Comparison of ENCODE assay signal across 32 cellular contexts in genomic region chr2:79171348-79171958, GRCh38. TPM values are rescaled to one million over a fixed set of nuclear protein-coding genes. Genes with fewer than 3 reads are reported as not detected.
DNase-seq lines count a peak whose midpoint lies in the region; ATAC-seq, FAIRE-seq and TF ChIP-seq lines count a peak whose summit lies in the region.
"Had no signal": no experiment of that assay in that cellular context is flagged by ENCODE, and none has a peak within 500 bp of the region (broad histone marks: within the 10 kb centered on the region; RNA-seq: fewer than 3 reads in every experiment).

No MANE protein-coding gene starts in this region.

- H3K27me3 ChIP-seq in K562 (ENCODE audit: control insufficient read depth in 2 of 2, insufficient read depth in 2 of 2, low read length in 2 of 2) (no peaks in the 10 kb centered on the region), tibial nerve (no peaks in the 10 kb centered on the region)
- H3K27me3 ChIP-seq: BE2C, BLaER1 had no signal

- no peak for FAIRE-seq in A549 (lab: Jason Lieb, UNC)
- no peak for FAIRE-seq in K562 (lab: Jason Lieb, UNC)
- FAIRE-seq: GM12878, GM12892, GM19239 had no signal

- no peaks in the 10 kb centered on the region for H3K79me2 ChIP-seq in K562 (ENCODE audit: control insufficient read depth, insufficient read depth, low read length)

- in situ Hi-C loops in K562 (cut with MboI): no loop called here

- TF ChIP-seq EP300 in A549 (IDR thresholded peaks at IDR 0.05): no peak
- no peak for TF ChIP-seq EP300 in K562 (IDR thresholded peaks at IDR 0.05; ENCODE audit: low read length)
- no peak for TF ChIP-seq EP300 in tibial nerve (IDR thresholded peaks at IDR 0.05)

- ATAC-seq in A549: no peak
- no peak for ATAC-seq in K562
- ATAC-seq in GM21723 (IDR thresholded peaks at IDR 0.05; ENCODE audit: unreplicated experiment): no peak
- ATAC-seq in GM19455 (IDR thresholded peaks at IDR 0.05; ENCODE audit: unreplicated experiment): no peak
- ATAC-seq: GM12878 had no signal

- H3K36me3 ChIP-seq in K562 (ENCODE audit: control insufficient read depth, insufficient read depth, low read length) (no peaks in the 10 kb centered on the region), tibial nerve (no peaks in the 10 kb centered on the region)
- H3K36me3 ChIP-seq: BE2C, BLaER1 had no signal

- no peak for TF ChIP-seq POLR2A in A549 (IDR thresholded peaks at IDR 0.05; ENCODE audit: low read length)
- no peak for TF ChIP-seq POLR2A in K562 (conservative IDR thresholded peaks at IDR 0.05)
- TF ChIP-seq POLR2A in tibial nerve (IDR thresholded peaks at IDR 0.05): no peak

- H3K9me3 ChIP-seq in A549 (0 out of 3 replicates have a peak, but pooled peaks cover 5% of the 10 kb centered on the region), K562 (replicated peaks; ENCODE audit: control insufficient read depth, insufficient read depth, low read depth, low read length) (no peaks in the 10 kb centered on the region), tibial nerve (no peaks in the 10 kb centered on the region)
- H3K9me3 ChIP-seq: BE2C, BLaER1 had no signal

- no peak overlapping the region for H3K9ac ChIP-seq in K562 (ENCODE audit: insufficient read depth in 1 of 2, low read depth in 2 of 2, low read length in 2 of 2)
- H3K9ac ChIP-seq: BLaER1 had no signal

- DNase-seq in A549 (ENCODE audit: low read depth in 1 of 2, low spot score in 1 of 2) (no peak), LNCaP clone FGC (ENCODE audit: low read depth) (peak; percentile 61), K562 (ENCODE audit: extremely low read depth in 1 of 4, low spot score in 3 of 4) (no peak), kidney tubule cell (ENCODE audit: low spot score) (no peak), tibial nerve (ENCODE audit: low spot score in 2 of 2) (no peak)
- DNase-seq: ACHN; BE2C; C1 segment of cervical spinal cord; CD4-positive, alpha-beta memory T cell; CD4-positive, CD25-positive, alpha-beta regulatory T cell; CD8-positive, alpha-beta memory T cell; COR-L47; DMS 273 treated with DMSO at 0.1 percent for 48 hours; DMS153; DMS53; DMS79; DND-41; EL; GDM1 had no signal

- H3K4me3 ChIP-seq in A549 (no peak overlapping the region), LNCaP clone FGC (ENCODE audit: low read depth, low read length) (no peak overlapping the region), K562 (no peak overlapping the region), tibial nerve (no peak overlapping the region)
- H3K4me3 ChIP-seq: BLaER1, GM12878 had no signal

- intact Hi-C loops in K562 (cut with micrococcal nuclease): no loop called here

- TF ChIP-seq CTCF in 22Rv1 (IDR thresholded peaks at IDR 0.05): no peak
- TF ChIP-seq CTCF in A549 (IDR thresholded peaks at IDR 0.05): no peak
- no peak for TF ChIP-seq CTCF in LNCaP clone FGC (IDR thresholded peaks at IDR 0.05; ENCODE audit: control insufficient read depth, extremely low read depth, insufficient read depth)
- TF ChIP-seq CTCF in K562 (IDR thresholded peaks at IDR 0.05 in 2 of 3, conservative IDR thresholded peaks at IDR 0.05 in 1 of 3; ENCODE audit: insufficient read depth in 2 of 3, low read depth in 1 of 3, low read length in 3 of 3): no peak
- TF ChIP-seq CTCF in tibial nerve (IDR thresholded peaks at IDR 0.05): no peak

- POLR2A ChIA-PET in A549 (lab: Yijun Ruan, JAX) (no interaction called here), K562 (lab: Yijun Ruan, JAX) (no interaction called here)

- no peaks in the 10 kb centered on the region for H3K9me1 ChIP-seq in K562 (ENCODE audit: control insufficient read depth, insufficient read depth, low read length)

- no TSS peak for BruUV-seq in K562 (replicated peaks; lab: Mats Ljungman, UMichigan)

- no peak for TF ChIP-seq RAD21 in A549 (conservative IDR thresholded peaks at IDR 0.05 in 1 of 2, IDR thresholded peaks at IDR 0.05 in 1 of 2)
- no peak for TF ChIP-seq RAD21 in K562 (CRISPR knock-in tag; conservative IDR thresholded peaks at IDR 0.05 in 1 of 2, IDR thresholded peaks at IDR 0.05 in 1 of 2)

- H4K20me1 ChIP-seq in K562 (replicated peaks; ENCODE audit: control insufficient read depth, insufficient read depth, low read length): no peaks in the 10 kb centered on the region
- H4K20me1 ChIP-seq: BLaER1 had no signal

- CTCF ChIA-PET in A549 (lab: Yijun Ruan, JAX): no interaction called here
- CTCF ChIA-PET in K562 (lab: Yijun Ruan, JAX; ENCODE audit: low intra/inter-chr PET ratio): no interaction called here

- no peaks in the 10 kb centered on the region for H3K4me1 ChIP-seq in A549
- no peaks in the 10 kb centered on the region for H3K4me1 ChIP-seq in K562 (replicated peaks in 1 of 2; ENCODE audit: control insufficient read depth in 2 of 2, insufficient read depth in 2 of 2, low read length in 2 of 2)
- no peaks in the 10 kb centered on the region for H3K4me1 ChIP-seq in tibial nerve
- H3K4me1 ChIP-seq: BE2C, BLaER1 had no signal

- H3K4me2 ChIP-seq in A549: no peak overlapping the region
- no peak overlapping the region for H3K4me2 ChIP-seq in K562 (ENCODE audit: insufficient read depth, low read length)
- H3K4me2 ChIP-seq: BLaER1 had no signal

- H2AFZ ChIP-seq in K562 (ENCODE audit: low read depth, low read length): no peak overlapping the region

- 41% methylated on average over 2 of the region's 2 CpGs for WGBS in A549 (ENCODE audit: missing lambda C conversion rate)
- WGBS in K562 (ENCODE audit: insufficient coverage, low coverage, missing lambda C conversion rate): 4% methylated on average over 2 of the region's 2 CpGs
- 74 to 75% methylated on average over 2 of the region's 2 CpGs for WGBS in tibial nerve, 2 donors

- peak overlapping the region; percentile 75 for H3K27ac ChIP-seq in 22Rv1
- H3K27ac ChIP-seq in A549: no peak overlapping the region
- no peak overlapping the region for H3K27ac ChIP-seq in K562 (ENCODE audit: extremely low read depth, low read depth, low read length)
- no peak overlapping the region for H3K27ac ChIP-seq in tibial nerve
- H3K27ac ChIP-seq: BLaER1 had no signal

TF ChIP-seq in A549, 52 proteins besides CTCF, POLR2A, EP300 and RAD21:
- TF ChIP-seq MAFK (IDR thresholded peaks at IDR 0.05; ENCODE audit: partially characterized antibody): peak; percentile 76
- no peak for TF ChIP-seq BHLHE40 (IDR thresholded peaks at IDR 0.05; ENCODE audit: low read depth, low read length)

TF ChIP-seq in K562, 482 proteins besides CTCF, POLR2A, EP300 and RAD21 (continues in another document):
- TF ChIP-seq ZNF316 (IDR thresholded peaks at IDR 0.05): peak; percentile 31

RNA-seq across cellular contexts. Expression of gene REG3A, which starts 11.9 kb away (rescaled TPM):
- polyA plus RNA-seq in A549 (2011; rRNA removed): not detected in 2 replicates
- not detected in 2 replicates for polyA plus RNA-seq in A549 (2012; cell fraction: cytosol; rRNA removed)
- polyA plus RNA-seq in A549 (2012; cell fraction: nucleus; rRNA removed): not detected in 2 replicates
- polyA plus RNA-seq in A549 (2017; fragmentation: RNase III; extraction: RNeasy Plus Mini Kit Qiagen cat#74134 plus additional on column Dnase treatment): not detected in 3 replicates
- polyA minus RNA-seq in A549 (2011; rRNA and poly(A)+ RNA removed): not detected in 2 replicates
- not detected in 2 replicates for total RNA-seq in K562 (2011; cell fraction: chromatin; rRNA removed; ENCODE audit: low replicate concordance)
- total RNA-seq in K562 (2011; cell fraction: nucleolus; rRNA removed): not detected in 2 replicates
- total RNA-seq in K562 (2011; cell fraction: nucleoplasm; rRNA removed): not detected in 2 replicates
- total RNA-seq in K562 (2014; rRNA removed): not detected in 2 replicates
- not detected in 2 replicates for total RNA-seq in K562 (2014; rRNA removed; fragmentation: Illumina TruSeq; extraction: Trizol)
- not detected in 2 replicates for total RNA-seq in K562 (2015; rRNA removed; fragmentation: Illumina TruSeq; extraction: Trizol)
- 0.31 TPM in 1 of 2 replicates, not detected in the other for total RNA-seq in K562 (2021)
- not detected in 2 replicates for polyA plus RNA-seq in K562 (2011; rRNA removed)
- polyA plus RNA-seq in K562 (2011; cell fraction: cytosol; rRNA removed): not detected in 2 replicates
- not detected in 2 replicates for polyA plus RNA-seq in K562 (2011; cell fraction: nucleus; rRNA removed)
- not detected in 2 replicates for polyA plus RNA-seq in K562 (2012)
- not detected in 2 replicates for polyA plus RNA-seq in K562 (2014; fragmentation: Illumina TruSeq; extraction: Trizol)
- not detected for polyA plus RNA-seq in K562 (2014; fragmentation: Nextera tagmentation; extraction: Ambion mirVana)
- polyA plus RNA-seq in K562 (2014; rRNA removed): not detected in 2 replicates
- not detected in 2 replicates for polyA minus RNA-seq in K562 (2011; rRNA and poly(A)+ RNA removed)
- polyA minus RNA-seq in K562 (2011; cell fraction: cytosol; rRNA and poly(A)+ RNA removed): not detected in 2 replicates
- polyA minus RNA-seq in K562 (2011; cell fraction: nucleus; rRNA and poly(A)+ RNA removed): not detected in 2 replicates
- total RNA-seq in tibial nerve: not detected
- total RNA-seq: A172; A673; CD4-positive, alpha-beta memory T cell; CD4-positive, CD25-positive, alpha-beta regulatory T cell; CD8-positive, alpha-beta memory T cell; Daoy; G401 had no signal
- polyA plus RNA-seq: AG04450; CD14-positive monocyte; CD4-positive, alpha-beta memory T cell; CD4-positive, CD25-positive, alpha-beta regulatory T cell; CD8-positive, alpha-beta memory T cell; GM12878 had no signal

RNA-seq across cellular contexts. Expression of gene REG1A, which starts 51.2 kb away (rescaled TPM):
- polyA plus RNA-seq in A549 (2011; rRNA removed): 0.21 TPM in 1 of 2 replicates, not detected in the other
- polyA plus RNA-seq in A549 (2012; cell fraction: cytosol; rRNA removed): not detected in 2 replicates
- polyA plus RNA-seq in A549 (2012; cell fraction: nucleus; rRNA removed): not detected in 2 replicates
- polyA plus RNA-seq in A549 (2017; fragmentation: RNase III; extraction: RNeasy Plus Mini Kit Qiagen cat#74134 plus additional on column Dnase treatment): not detected in 3 replicates
- polyA minus RNA-seq in A549 (2011; rRNA and poly(A)+ RNA removed): not detected in 2 replicates
- not detected in 2 replicates for total RNA-seq in K562 (2011; cell fraction: chromatin; rRNA removed; ENCODE audit: low replicate concordance)
- total RNA-seq in K562 (2011; cell fraction: nucleolus; rRNA removed): not detected in 2 replicates
- not detected in 2 replicates for total RNA-seq in K562 (2011; cell fraction: nucleoplasm; rRNA removed)
- not detected in 2 replicates for total RNA-seq in K562 (2014; rRNA removed)
- not detected in 2 replicates for total RNA-seq in K562 (2014; rRNA removed; fragmentation: Illumina TruSeq; extraction: Trizol)
- not detected in 2 replicates for total RNA-seq in K562 (2015; rRNA removed; fragmentation: Illumina TruSeq; extraction: Trizol)
- total RNA-seq in K562 (2021): 3.1 and 4.9 TPM in 2 replicates
- not detected in 2 replicates for polyA plus RNA-seq in K562 (2011; rRNA removed)
- not detected in 2 replicates for polyA plus RNA-seq in K562 (2011; cell fraction: cytosol; rRNA removed)
- polyA plus RNA-seq in K562 (2011; cell fraction: nucleus; rRNA removed): not detected in 2 replicates
- not detected in 2 replicates for polyA plus RNA-seq in K562 (2012)
- not detected in 2 replicates for polyA plus RNA-seq in K562 (2014; fragmentation: Illumina TruSeq; extraction: Trizol)
- not detected for polyA plus RNA-seq in K562 (2014; fragmentation: Nextera tagmentation; extraction: Ambion mirVana)
- polyA plus RNA-seq in K562 (2014; rRNA removed): not detected in 2 replicates
- not detected in 2 replicates for polyA minus RNA-seq in K562 (2011; rRNA and poly(A)+ RNA removed)
- not detected in 2 replicates for polyA minus RNA-seq in K562 (2011; cell fraction: cytosol; rRNA and poly(A)+ RNA removed)
- not detected in 2 replicates for polyA minus RNA-seq in K562 (2011; cell fraction: nucleus; rRNA and poly(A)+ RNA removed)
- 10 to 100 TPM in 2 of 4 donors, 1 to 10 TPM in 2; 3.8 to 30.9 (median 9.2) TPM for total RNA-seq in tibial nerve
- total RNA-seq: A172; A673; CD4-positive, alpha-beta memory T cell; CD4-positive, CD25-positive, alpha-beta regulatory T cell; CD8-positive, alpha-beta memory T cell; G401 had no signal
- polyA plus RNA-seq: AG04450; CD14-positive monocyte; CD4-positive, alpha-beta memory T cell; CD4-positive, CD25-positive, alpha-beta regulatory T cell; CD8-positive, alpha-beta memory T cell; GM12878 had no signal
